Comparison of ENCODE assay signal across 11 cellular contexts in genomic region chr17:65182233-65182632, GRCh38. TPM values are rescaled to one million over a fixed set of nuclear protein-coding genes. Genes with fewer than 3 reads are reported as not detected.
DNase-seq lines count a peak whose midpoint lies in the region; ATAC-seq and TF ChIP-seq lines count a peak whose summit lies in the region.
"Had no signal": no experiment of that assay in that cellular context is flagged by ENCODE, and none has a peak within 500 bp of the region (broad histone marks: within the 10 kb centered on the region; RNA-seq: fewer than 3 reads in every experiment).

No MANE protein-coding gene starts in this region.

- H3K9me3 ChIP-seq in endodermal cell (ENCODE audit: control insufficient read depth, low read length), result no peaks in the 10 kb centered on the region

- H3K4me3 Mint-ChIP-seq in endodermal cell, result no peak overlapping the region

- H3K4me1 Mint-ChIP-seq in endodermal cell, result peaks cover 13% of the 10 kb centered on the region

- no peak for TF ChIP-seq CTCF in endodermal cell (conservative IDR thresholded peaks at IDR 0.05)

- no peaks in the 10 kb centered on the region for H3K36me3 Mint-ChIP-seq in endodermal cell (ENCODE audit: low read depth)

- H3K4me1 ChIP-seq in endodermal cell (ENCODE audit: control insufficient read depth, insufficient read depth, low read length), result peaks cover 3% of the 10 kb centered on the region

- ATAC-seq in GM18508 (IDR thresholded peaks at IDR 0.05; ENCODE audit: insufficient read depth, unreplicated experiment) (peak; percentile 26), GM21390 (IDR thresholded peaks at IDR 0.05; ENCODE audit: unreplicated experiment) (peak; percentile 18), HG03378 (IDR thresholded peaks at IDR 0.05; ENCODE audit: unreplicated experiment) (peak; percentile 27), HG03095 (IDR thresholded peaks at IDR 0.05; ENCODE audit: unreplicated experiment) (no peak), esophagus mucosa (no peak), GM19467 (IDR thresholded peaks at IDR 0.05; ENCODE audit: unreplicated experiment) (no peak)

- H3K27me3 Mint-ChIP-seq in endodermal cell (ENCODE audit: insufficient read depth), result no peaks in the 10 kb centered on the region

- no peak overlapping the region for H3K4me3 ChIP-seq in endodermal cell (ENCODE audit: low read length)

- DNase-seq in endodermal cell, result peak; percentile 49
- no peak for DNase-seq in effector CD8-positive, alpha-beta T cell (lab: John Stamatoyannopoulos, UW)
- DNase-seq: GDM1 had no signal

- H3K27ac Mint-ChIP-seq in endodermal cell, result peak overlapping the region; percentile 40

- H3K9ac ChIP-seq in endodermal cell (ENCODE audit: extremely low read depth, low read length, poor library complexity, severe bottlenecking), result no peak overlapping the region

- H3K9me3 Mint-ChIP-seq in endodermal cell, result no peaks in the 10 kb centered on the region

- WGBS in endodermal cell (ENCODE audit: insufficient coverage in 1 of 2, insufficient read length in 1 of 2), 2 experiments, result 90 to 96% methylated on average over 9 of the region's 9 CpGs

- no peaks in the 10 kb centered on the region for H3K27me3 ChIP-seq in endodermal cell (ENCODE audit: control insufficient read depth, insufficient read depth, low read length, poor library complexity, severe bottlenecking)

- no peak overlapping the region for H3K27ac ChIP-seq in endodermal cell (ENCODE audit: low read depth, low read length)
- H3K27ac ChIP-seq: epithelial cell of prostate, RWPE1 had no signal

- H3K36me3 ChIP-seq in endodermal cell (ENCODE audit: control insufficient read depth, insufficient read depth, low read length), result no peaks in the 10 kb centered on the region

RNA-seq across cellular contexts. Expression of gene RGS9, which starts 45.1 kb away (rescaled TPM):
- total RNA-seq in endodermal cell (10 to 100 TPM; 11.1 to 14.7 TPM), esophagus mucosa (0.84 TPM)
- 8.6 TPM for polyA plus RNA-seq in endodermal cell (2013, experiment 1 of 2)
- 8.1 TPM for polyA plus RNA-seq in endodermal cell (2013, experiment 2 of 2)

Comparison
In these comparisons a context has a peak if more than half of its experiments do, and no peak if none do; other contexts are left out.
1. ATAC-seq: peak in GM18508 (single experiment), GM21390 (single experiment) and HG03378 (single experiment); none in HG03095 (single experiment), esophagus mucosa (single experiment) and GM19467 (single experiment).